ENCODE assay signal across 14 cellular contexts in the genomic region with DNA sequence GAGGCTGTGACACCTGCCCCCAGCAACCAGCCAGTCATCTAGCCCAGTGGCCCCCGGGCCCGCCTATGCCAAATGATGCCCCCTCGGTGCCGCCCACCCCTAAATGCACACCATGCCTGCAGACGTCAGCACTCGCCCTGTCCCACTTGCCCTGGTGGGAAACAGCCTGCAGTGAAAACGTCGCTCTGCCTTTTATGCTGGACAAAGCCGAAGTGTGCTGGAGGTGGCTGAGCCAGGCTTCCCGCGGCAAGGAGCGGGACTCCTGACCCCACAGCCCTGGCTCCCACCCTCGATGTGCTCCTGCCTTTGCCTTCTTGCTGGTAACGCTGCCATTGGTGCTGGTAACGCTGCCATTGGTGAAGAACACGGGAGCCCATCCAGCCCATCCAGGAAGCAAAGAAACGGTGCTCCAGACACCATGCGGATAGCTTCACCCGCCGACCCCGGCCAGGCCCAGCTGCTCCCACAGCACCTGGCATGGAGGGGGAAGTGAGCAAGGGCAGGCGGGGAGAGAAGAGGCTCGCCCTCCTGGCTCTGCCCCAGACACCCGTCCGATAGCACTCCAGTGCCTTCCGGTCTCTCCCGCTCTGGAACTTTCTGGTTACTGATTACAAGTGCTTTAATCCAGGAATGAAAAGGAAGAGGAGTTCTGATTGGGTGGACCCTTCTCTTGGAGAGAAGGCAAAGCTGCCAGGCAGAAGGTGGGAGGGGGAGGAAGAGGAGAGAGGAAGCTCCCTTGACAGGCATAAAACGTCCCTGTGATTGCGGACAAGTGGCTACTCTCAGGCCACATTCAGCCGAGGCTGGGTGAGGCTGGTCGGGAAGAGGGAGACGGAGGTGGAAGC. TPM values are rescaled to one million over a fixed set of nuclear protein-coding genes. Genes with fewer than 3 reads are reported as not detected.
DNase-seq lines count a peak whose midpoint lies in the region; ATAC-seq, FAIRE-seq and TF ChIP-seq lines count a peak whose summit lies in the region.
"Had no signal": no experiment of that assay in that cellular context is flagged by ENCODE, and none has a peak within 500 bp of the region (broad histone marks: within the 10 kb centered on the region; RNA-seq: fewer than 3 reads in every experiment).

No MANE protein-coding gene starts in this region.

- H2AFZ ChIP-seq in K562 (ENCODE audit: low read depth, low read length), result no peak overlapping the region

- H3K9ac ChIP-seq in K562 (ENCODE audit: insufficient read depth in 1 of 2, low read depth in 2 of 2, low read length in 2 of 2) (peak overlapping the region in 1 of 2 experiments; percentile 43; a peak in 1 of 4 replicates), kidney (ENCODE audit: low read length in 2 of 2) (peak overlapping the region; percentile 5 to 56)

- H3K4me1 ChIP-seq in K562 (replicated peaks in 1 of 2; ENCODE audit: control insufficient read depth in 2 of 2, insufficient read depth in 2 of 2, low read length in 2 of 2), result peaks cover 9 to 72% of the 10 kb centered on the region in 2 experiments
- peaks cover 10 to 39% of the 10 kb centered on the region in 2 donors for H3K4me1 ChIP-seq in kidney (ENCODE audit: control insufficient read depth in 1 of 2, insufficient read depth in 1 of 2, low read depth in 1 of 2, low read length in 2 of 2)
- no peaks in the 10 kb centered on the region for H3K4me1 ChIP-seq in small intestine (ENCODE audit: control insufficient read depth in 2 of 2, insufficient read depth in 1 of 2, low read depth in 1 of 2, low read length in 1 of 2)

- H3K9me1 ChIP-seq in K562 (ENCODE audit: control insufficient read depth, insufficient read depth, low read length), result no peaks in the 10 kb centered on the region

- POLR2A ChIA-PET in K562 (lab: Yijun Ruan, JAX), result interaction anchor here (0.8 to 1.2 kb wide), 2 partner anchors 12 to 162 kb away, joined by 3 to 4 read pairs; no protein-coding TSS in a partner anchor
- POLR2A ChIA-PET in MCF 10A (lab: Yijun Ruan, JAX), result interaction anchor here (0.6 kb wide), 1 partner anchor 75 kb away, joined by 3 read pairs; no protein-coding TSS in a partner anchor

- BruUV-seq in K562 (replicated peaks; lab: Mats Ljungman, UMichigan) (no TSS peak), MCF 10A (replicated peaks; lab: Mats Ljungman, UMichigan) (no TSS peak)

- CTCF ChIA-PET in K562 (lab: Yijun Ruan, JAX; ENCODE audit: low intra/inter-chr PET ratio), result no interaction called here
- CTCF ChIA-PET in MCF 10A (lab: Yijun Ruan, JAX), result interaction anchor here (0.6 to 2.2 kb wide), 2 partner anchors 67 to 70 kb away, joined by 5 to 7 read pairs; no protein-coding TSS in a partner anchor

- peaks cover 15% of the 10 kb centered on the region for H3K27me3 Mint-ChIP-seq in MCF 10A (ENCODE audit: insufficient read depth, unreplicated experiment)

- H3K36me3 ChIP-seq in K562 (ENCODE audit: control insufficient read depth, insufficient read depth, low read length), result no peaks in the 10 kb centered on the region
- H3K36me3 ChIP-seq in kidney (ENCODE audit: control insufficient read depth in 1 of 2, insufficient read depth in 2 of 2, low read length in 2 of 2), result peaks cover 0 to 4% of the 10 kb centered on the region in 2 donors
- H3K36me3 ChIP-seq in small intestine (ENCODE audit: control insufficient read depth in 2 of 2, insufficient read depth in 2 of 2, low read length in 2 of 2), result no peaks in the 10 kb centered on the region

- H3K9me3 ChIP-seq in K562 (replicated peaks; ENCODE audit: control insufficient read depth, insufficient read depth, low read depth, low read length) (no peaks in the 10 kb centered on the region), kidney (ENCODE audit: control insufficient read depth in 1 of 2, low read length in 2 of 2) (no peaks in the 10 kb centered on the region), small intestine (ENCODE audit: control insufficient read depth, low read depth) (no peaks in the 10 kb centered on the region)

- H3K4me3 Mint-ChIP-seq in MCF 10A (ENCODE audit: unreplicated experiment), result no peak overlapping the region
- H3K4me3 Mint-ChIP-seq: activated naive CD8-positive, alpha-beta T cell treated with anti-CD3 and anti-CD28 coated beads, Interleukin-2, amount 10 ng/mL, durations not matched to agents 7 days and 5 days; HFFc6; T-cell had no signal

- intact Hi-C loops in K562 (cut with micrococcal nuclease), result no loop called here
- intact Hi-C loops in kidney (cut with DNase I), result no loop called here
- intact Hi-C loops in MCF 10A (cut with micrococcal nuclease), result no loop called here

- TF ChIP-seq RAD21 in K562 (CRISPR knock-in tag; conservative IDR thresholded peaks at IDR 0.05 in 1 of 2, IDR thresholded peaks at IDR 0.05 in 1 of 2), result no peak

- in situ Hi-C loops in K562 (cut with MboI), result no loop called here

- whole genome bisulfite sequencing in K562 (ENCODE audit: insufficient coverage, low coverage, missing lambda C conversion rate), result 62% methylated on average over 29 of the region's 32 CpGs
- WGBS in small intestine, 3 donors, result 28 to 56% (median 47%) methylated on average over 32 of the region's 32 CpGs

- no peak for TF ChIP-seq CTCF in K562 (IDR thresholded peaks at IDR 0.05 in 2 of 3, conservative IDR thresholded peaks at IDR 0.05 in 1 of 3; ENCODE audit: insufficient read depth in 2 of 3, low read depth in 1 of 3, low read length in 3 of 3)
- TF ChIP-seq CTCF in kidney (IDR thresholded peaks at IDR 0.05; ENCODE audit: borderline replicate concordance, extremely low read depth, insufficient read depth), result no peak
- TF ChIP-seq CTCF in MCF 10A (IDR thresholded peaks at IDR 0.05; ENCODE audit: unreplicated experiment), result no peak

- TF ChIP-seq POLR2A in K562 (conservative IDR thresholded peaks at IDR 0.05), result no peak

- no peak for TF ChIP-seq EP300 in K562 (IDR thresholded peaks at IDR 0.05; ENCODE audit: low read length)

- DNase-seq in HT-29 (ENCODE audit: low spot score) (peak; percentile 87), K562 (ENCODE audit: extremely low read depth in 1 of 4, low spot score in 3 of 4) (no peak), kidney (peak; percentile 87), small intestine (peak; percentile 67), NCI-H2081 (lab: John Stamatoyannopoulos, UW) (no peak), MCF 10A (ENCODE audit: unreplicated experiment) (no peak)
- DNase-seq: activated CD8-positive, alpha-beta memory T cell treated with anti-CD3 and anti-CD28 coated beads for 24 hours; activated naive CD8-positive, alpha-beta T cell treated with anti-CD3 and anti-CD28 coated beads, Interleukin-2, amount 10 ng/mL, durations not matched to agents 7 days and 5 days; effector memory CD4-positive, alpha-beta T cell; HFFc6; T-cell had no signal

- no peak overlapping the region for H3K27ac Mint-ChIP-seq in MCF 10A (ENCODE audit: low read depth, unreplicated experiment)
- H3K27ac Mint-ChIP-seq: activated naive CD8-positive, alpha-beta T cell treated with anti-CD3 and anti-CD28 coated beads, Interleukin-2, amount 10 ng/mL, durations not matched to agents 7 days and 5 days; HFFc6; T-cell had no signal

- FAIRE-seq in K562 (lab: Jason Lieb, UNC) (no peak), kidney (lab: Jason Lieb, UNC) (peak; percentile 69), small intestine (lab: Jason Lieb, UNC) (no peak)
- FAIRE-seq: GM12878 had no signal

- H3K9me3 Mint-ChIP-seq in MCF 10A (ENCODE audit: unreplicated experiment), result no peaks in the 10 kb centered on the region
- H3K9me3 Mint-ChIP-seq: HFFc6; naive thymus-derived CD8-positive, alpha-beta T cell had no signal

- H3K27ac ChIP-seq in K562 (ENCODE audit: extremely low read depth, low read depth, low read length), result no peak overlapping the region
- peak overlapping the region; percentile 85 to 93 for H3K27ac ChIP-seq in kidney (ENCODE audit: low read depth in 2 of 2, low read length in 2 of 2)
- H3K27ac ChIP-seq in small intestine (ENCODE audit: low read depth in 1 of 2, low read length in 1 of 2), result peak overlapping the region in 1 of 2 donors; percentile 27

- H4K20me1 ChIP-seq in K562 (replicated peaks; ENCODE audit: control insufficient read depth, insufficient read depth, low read length), result no peaks in the 10 kb centered on the region

- H3K79me2 ChIP-seq in K562 (ENCODE audit: control insufficient read depth, insufficient read depth, low read length), result peaks cover 11% of the 10 kb centered on the region

- H3K4me2 ChIP-seq in K562 (ENCODE audit: insufficient read depth, low read length), result no peak overlapping the region

- H3K4me3 ChIP-seq in K562 (no peak overlapping the region), kidney (ENCODE audit: low read length in 2 of 2) (peak overlapping the region; percentile 2 to 35), small intestine (ENCODE audit: low read depth in 1 of 2, low read length in 2 of 2) (peak overlapping the region in 1 of 2 donors; percentile 3)
- H3K4me3 ChIP-seq: GM12878 had no signal

- peaks cover 7% of the 10 kb centered on the region for H3K36me3 Mint-ChIP-seq in MCF 10A (ENCODE audit: insufficient read depth, unreplicated experiment)
- H3K36me3 Mint-ChIP-seq: activated naive CD8-positive, alpha-beta T cell treated with anti-CD3 and anti-CD28 coated beads, Interleukin-2, amount 10 ng/mL, durations not matched to agents 7 days and 5 days; naive thymus-derived CD8-positive, alpha-beta T cell; T-cell had no signal

- no peak for ATAC-seq in K562
- ATAC-seq in HG03354 (IDR thresholded peaks at IDR 0.05; ENCODE audit: poor library complexity, severe bottlenecking, unreplicated experiment), result no peak
- ATAC-seq: GM12878; naive thymus-derived CD8-positive, alpha-beta T cell; T-cell had no signal

- H3K27me3 ChIP-seq in K562 (ENCODE audit: control insufficient read depth in 2 of 2, insufficient read depth in 2 of 2, low read length in 2 of 2) (0 out of 5 replicates have a peak, but pooled peaks cover 0 to 4% of the 10 kb centered on the region in 2 experiments), small intestine (ENCODE audit: control insufficient read depth in 2 of 2, insufficient read depth in 2 of 2, low read length in 2 of 2) (peaks cover 0 to 7% of the 10 kb centered on the region in 2 donors)

- peaks cover 15% of the 10 kb centered on the region for H3K4me1 Mint-ChIP-seq in MCF 10A (ENCODE audit: insufficient read depth, unreplicated experiment)
- H3K4me1 Mint-ChIP-seq: activated naive CD8-positive, alpha-beta T cell treated with anti-CD3 and anti-CD28 coated beads, Interleukin-2, amount 10 ng/mL, durations not matched to agents 7 days and 5 days had no signal

RNA-seq across cellular contexts. Expression of a gene that starts 4.0 kb away (rescaled TPM):
- 93.8 and 105 TPM in 2 replicates for total RNA-seq in HT-29 (2014; rRNA removed; shearing (Covaris generic))
- total RNA-seq in K562 (2011; cell fraction: chromatin; rRNA removed; ENCODE audit: low replicate concordance), result 69.8 and 141 TPM in 2 replicates
- total RNA-seq in K562 (2011; cell fraction: nucleolus; rRNA removed), result 54.5 and 61.0 TPM in 2 replicates
- 40.5 and 42.0 TPM in 2 replicates for total RNA-seq in K562 (2011; cell fraction: nucleoplasm; rRNA removed)
- total RNA-seq in K562 (2014; rRNA removed), result 26.7 and 31.9 TPM in 2 replicates
- total RNA-seq in K562 (2014; rRNA removed; fragmentation: Illumina TruSeq; extraction: Trizol), result 14.2 and 17.7 TPM in 2 replicates
- 18.4 and 21.2 TPM in 2 replicates for total RNA-seq in K562 (2015; rRNA removed; fragmentation: Illumina TruSeq; extraction: Trizol)
- total RNA-seq in K562 (2021), result 44.7 and 51.6 TPM in 2 replicates
- polyA plus RNA-seq in K562 (2011; rRNA removed), result 9.8 and 13.6 TPM in 2 replicates
- polyA plus RNA-seq in K562 (2011; cell fraction: cytosol; rRNA removed), result 9.8 and 28.7 TPM in 2 replicates
- polyA plus RNA-seq in K562 (2011; cell fraction: nucleus; rRNA removed), result 37.7 and 77.3 TPM in 2 replicates
- 37.1 and 42.6 TPM in 2 replicates for polyA plus RNA-seq in K562 (2012)
- 20.7 and 30.0 TPM in 2 replicates for polyA plus RNA-seq in K562 (2014; fragmentation: Illumina TruSeq; extraction: Trizol)
- 1 to 10 TPM; 2.3 to 2.4 TPM for polyA plus RNA-seq in K562 (2014; fragmentation: Nextera tagmentation; extraction: Ambion mirVana)
- polyA plus RNA-seq in K562 (2014; rRNA removed), result 17.3 and 23.2 TPM in 2 replicates
- polyA minus RNA-seq in K562 (2011; rRNA and poly(A)+ RNA removed), result 11.9 and 13.6 TPM in 2 replicates
- 22.8 and 24.8 TPM in 2 replicates for polyA minus RNA-seq in K562 (2011; cell fraction: cytosol; rRNA and poly(A)+ RNA removed)
- polyA minus RNA-seq in K562 (2011; cell fraction: nucleus; rRNA and poly(A)+ RNA removed), result 38.3 and 38.6 TPM in 2 replicates
- total RNA-seq in kidney, result 45.8 TPM
- polyA plus RNA-seq in kidney (ENCODE audit: insufficient read depth, low read depth, low replicate concordance), result 44.5 TPM
- 10 to 100 TPM in 1 of 3 donors, 1 to 10 TPM in 2; 1.8 to 14.5 (median 3.8) TPM for polyA plus RNA-seq in small intestine
- total RNA-seq in MCF 10A (2022), result 46.4 and 67.0 TPM in 2 replicates

RNA-seq across cellular contexts. Expression of a gene that starts 39.3 kb away (rescaled TPM):
- 9.7 and 12.7 TPM in 2 replicates for total RNA-seq in HT-29 (2014; rRNA removed; shearing (Covaris generic))
- total RNA-seq in K562 (2011; cell fraction: chromatin; rRNA removed; ENCODE audit: low replicate concordance), result 33.8 and 66.2 TPM in 2 replicates
- 40.5 and 47.9 TPM in 2 replicates for total RNA-seq in K562 (2011; cell fraction: nucleolus; rRNA removed)
- total RNA-seq in K562 (2011; cell fraction: nucleoplasm; rRNA removed), result 22.9 and 24.6 TPM in 2 replicates
- total RNA-seq in K562 (2014; rRNA removed), result 10.3 and 12.9 TPM in 2 replicates
- 14.4 and 15.7 TPM in 2 replicates for total RNA-seq in K562 (2014; rRNA removed; fragmentation: Illumina TruSeq; extraction: Trizol)
- 12.7 and 13.8 TPM in 2 replicates for total RNA-seq in K562 (2015; rRNA removed; fragmentation: Illumina TruSeq; extraction: Trizol)
- total RNA-seq in K562 (2021), result 25.6 and 26.8 TPM in 2 replicates
- polyA plus RNA-seq in K562 (2011; rRNA removed), result 8.0 and 13.4 TPM in 2 replicates
- polyA plus RNA-seq in K562 (2011; cell fraction: cytosol; rRNA removed), result 10.5 and 35.5 TPM in 2 replicates
- 10.7 and 20.1 TPM in 2 replicates for polyA plus RNA-seq in K562 (2011; cell fraction: nucleus; rRNA removed)
- polyA plus RNA-seq in K562 (2012), result 13.7 and 20.1 TPM in 2 replicates
- 11.4 and 15.5 TPM in 2 replicates for polyA plus RNA-seq in K562 (2014; fragmentation: Illumina TruSeq; extraction: Trizol)
- polyA plus RNA-seq in K562 (2014; fragmentation: Nextera tagmentation; extraction: Ambion mirVana), result 1 to 10 TPM in 1 of 2 experiments, under 1 TPM in 1; 0.25 to 1.8 TPM
- polyA plus RNA-seq in K562 (2014; rRNA removed), result 28.3 and 30.4 TPM in 2 replicates
- 11.2 and 15.9 TPM in 2 replicates for polyA minus RNA-seq in K562 (2011; rRNA and poly(A)+ RNA removed)
- polyA minus RNA-seq in K562 (2011; cell fraction: cytosol; rRNA and poly(A)+ RNA removed), result 5.0 and 8.7 TPM in 2 replicates
- 13.5 and 13.7 TPM in 2 replicates for polyA minus RNA-seq in K562 (2011; cell fraction: nucleus; rRNA and poly(A)+ RNA removed)
- 28.0 TPM for total RNA-seq in kidney
- 34.1 TPM for polyA plus RNA-seq in kidney (ENCODE audit: insufficient read depth, low read depth, low replicate concordance)
- 10 to 100 TPM; 29.0 to 35.8 (median 34.6) TPM for polyA plus RNA-seq in small intestine
- total RNA-seq in MCF 10A (2022), result 19.5 and 22.6 TPM in 2 replicates

Comparison
In these comparisons a context has a peak if more than half of its experiments do, and no peak if none do; other contexts are left out.
1. DNase-seq: peak in HT-29 (single experiment), kidney (single experiment) and small intestine (single experiment); none in K562 (0 of 4), NCI-H2081 (0 of 2) and MCF 10A (single experiment).